Comparison of ENCODE assay signal across 23 cellular contexts in genomic region chr5:10278658-10279279, GRCh38.
"Had no signal": no experiment of that assay in that cellular context is flagged by ENCODE, and none has a peak within 500 bp of the region (broad histone marks: within the 10 kb centered on the region; RNA-seq: fewer than 3 reads in every experiment).

No MANE protein-coding gene starts in this region.

- H3K27me3 Mint-ChIP-seq: progenitor cell of endocrine pancreas had no signal

- H3K4me3 Mint-ChIP-seq: neural progenitor cell; stimulated activated effector memory CD8-positive, alpha-beta T cell treated with anti-CD3 and anti-CD28 coated beads, Interleukin-12 subunit alpha, Interleukin-12 subunit beta, amount 100 ng/mL, for 72 hours had no signal

- H3K9me3 Mint-ChIP-seq: neural progenitor cell; stimulated activated effector memory CD8-positive, alpha-beta T cell treated with anti-CD3 and anti-CD28 coated beads, Interleukin-12 subunit alpha, Interleukin-12 subunit beta, amount 100 ng/mL, for 72 hours had no signal

- ATAC-seq: heart left ventricle; left colon; mucosa of descending colon; naive thymus-derived CD8-positive, alpha-beta T cell; right cardiac atrium; stimulated activated naive CD8-positive, alpha-beta T cell treated with anti-CD3 and anti-CD28 coated beads, Interleukin-15, Interleukin-2, amounts not matched to agents 100 U/mL and 50 U/mL, for 24 hours had no signal

- H3K36me3 ChIP-seq: colonic mucosa, esophagus squamous epithelium, neural progenitor cell, ovary, suprapubic skin, upper lobe of left lung had no signal

- H3K27me3 ChIP-seq: colonic mucosa, esophagus squamous epithelium, heart left ventricle, neural progenitor cell, ovary, suprapubic skin, tibial artery, upper lobe of left lung had no signal

- H3K36me3 Mint-ChIP-seq: naive thymus-derived CD8-positive, alpha-beta T cell; neural progenitor cell; stimulated activated effector memory CD8-positive, alpha-beta T cell treated with anti-CD3 and anti-CD28 coated beads, Interleukin-12 subunit alpha, Interleukin-12 subunit beta, amount 100 ng/mL, for 72 hours had no signal

- H3K27ac Mint-ChIP-seq: progenitor cell of endocrine pancreas; stimulated activated effector memory CD8-positive, alpha-beta T cell treated with anti-CD3 and anti-CD28 coated beads, Interleukin-12 subunit alpha, Interleukin-12 subunit beta, amount 100 ng/mL, for 72 hours had no signal

- DNase-seq: cerebellar nuclear complex; colonic mucosa; dermis blood vessel endothelial cell; esophagus squamous epithelium; foreskin fibroblast; heart left ventricle; hippocampal formation; left colon; mammary epithelial cell; mucosa of descending colon; naive thymus-derived CD8-positive, alpha-beta T cell; nucleus accumbens; ovary; right cardiac atrium; stimulated activated CD4-positive, alpha-beta T cell treated with anti-CD3 and anti-CD28 coated beads, Interleukin-4, amount 100 ng/mL, for 1 hour; stimulated activated CD8-positive, alpha-beta memory T cell treated with anti-CD3 and anti-CD28 coated beads, Interleukin-4, amount 100 ng/mL, for 48 hours; stimulated activated naive CD8-positive, alpha-beta T cell treated with anti-CD3 and anti-CD28 coated beads, Interleukin-15, Interleukin-2, amounts not matched to agents 100 U/mL and 50 U/mL, for 24 hours; tibial artery; upper lobe of left lung had no signal

- H3K9me3 ChIP-seq: colonic mucosa, esophagus squamous epithelium, heart left ventricle, mucosa of descending colon, ovary, suprapubic skin, tibial artery, upper lobe of left lung had no signal

- H3K4me1 ChIP-seq: esophagus squamous epithelium, neural progenitor cell, suprapubic skin had no signal

- H3K27ac ChIP-seq: colonic mucosa, esophagus squamous epithelium, heart left ventricle, neural progenitor cell, ovary, suprapubic skin, tibial artery, upper lobe of left lung had no signal

- H3K4me3 ChIP-seq: colonic mucosa, esophagus squamous epithelium, heart left ventricle, mucosa of descending colon, neural progenitor cell, ovary, suprapubic skin, tibial artery, upper lobe of left lung had no signal
